1 cellular context compared by ENCODE assay signal in genomic region chr21:46202592-46203202, GRCh38.
TF ChIP-seq lines count a peak whose summit lies in the region.

No MANE protein-coding gene starts in this region.

TF ChIP-seq in HepG2, 621 proteins besides CTCF, POLR2A, EP300 and RAD21:
- TF ChIP-seq SNRNP70 (IDR thresholded peaks at IDR 0.05; ENCODE audit: low read depth, low read length) = no peak
- TF ChIP-seq ZNF768 (CRISPR knock-in tag; IDR thresholded peaks at IDR 0.05) = no peak
- no peak for TF ChIP-seq AGO2 (optimal IDR thresholded peaks at IDR 0.05; ENCODE audit: low read depth, low read length)
